In the genomic region with DNA sequence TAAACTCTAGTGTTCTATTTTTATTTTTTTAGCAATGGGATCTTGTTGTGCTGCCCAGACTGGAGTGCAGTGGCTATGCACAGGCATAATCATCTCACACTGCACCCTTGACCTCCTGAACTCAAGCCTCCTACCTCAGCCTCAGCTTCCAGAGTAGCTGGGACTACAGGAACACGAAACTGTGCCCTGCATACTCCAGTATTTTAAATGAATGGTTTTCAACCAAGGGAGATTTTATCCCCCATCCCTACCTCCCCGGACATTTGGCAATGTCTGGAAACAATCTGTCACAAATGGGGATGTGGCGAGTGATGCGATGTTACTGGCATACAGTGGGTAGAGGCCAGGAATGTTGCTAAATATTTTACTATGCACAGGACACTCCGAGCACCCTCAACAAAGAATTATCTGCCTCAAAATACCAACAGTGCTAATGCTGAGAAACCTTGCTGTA, we compare ENCODE assay signal across 10 cellular contexts. TPM values are rescaled to one million over a fixed set of nuclear protein-coding genes. Genes with fewer than 3 reads are reported as not detected.
DNase-seq lines count a peak whose midpoint lies in the region; ATAC-seq, FAIRE-seq and TF ChIP-seq lines count a peak whose summit lies in the region.
"Had no signal": no experiment of that assay in that cellular context is flagged by ENCODE, and none has a peak within 500 bp of the region (broad histone marks: within the 10 kb centered on the region; RNA-seq: fewer than 3 reads in every experiment).

No MANE protein-coding gene starts in this region.

- H3K4me1 ChIP-seq in A673 (ENCODE audit: insufficient read depth, low read length, poor library complexity, severe bottlenecking): peaks cover 26% of the 10 kb centered on the region

- intact Hi-C loops in A673 (cut with micrococcal nuclease; ENCODE audit: unreplicated experiment): loop anchor here (5.0 to 10.0 kb wide), 2 partner anchors 56 to 773 kb away; partner anchors contain the start of genes NPFF and TARBP2

- H3K27ac Mint-ChIP-seq in T-helper 17 cell: no peak overlapping the region

- peaks cover 45% of the 10 kb centered on the region for H3K36me3 ChIP-seq in A673 (ENCODE audit: insufficient read depth, low read length, poor library complexity, severe bottlenecking)

- TF ChIP-seq CTCF in A673 (conservative IDR thresholded peaks at IDR 0.05; ENCODE audit: low read depth, low read length): no peak
- TF ChIP-seq CTCF in WI38 (IDR thresholded peaks at IDR 0.05; ENCODE audit: low read depth, low read length): no peak

- peak overlapping the region; percentile 98 for H3K27ac ChIP-seq in A673 (ENCODE audit: low read depth, low read length, poor library complexity, severe bottlenecking)

- POLR2A ChIA-PET in A673 (lab: Charles Lee; ENCODE audit: low non-redundant PET): no interaction called here

- no peaks in the 10 kb centered on the region for H3K9me3 ChIP-seq in A673 (ENCODE audit: low read depth, low read length, poor library complexity, severe bottlenecking)
- H3K9me3 ChIP-seq in T-helper 17 cell (ENCODE audit: control insufficient read depth, low read length, poor library complexity, severe bottlenecking): peaks cover 5% of the 10 kb centered on the region

- no TSS peak for BruUV-seq in A673 (replicated peaks; lab: Mats Ljungman, UMichigan)

- H3K27me3 Mint-ChIP-seq in T-helper 17 cell: no peaks in the 10 kb centered on the region
- H3K27me3 Mint-ChIP-seq: IgD-negative memory B cell had no signal

- H3K27me3 ChIP-seq in A673 (replicated peaks; ENCODE audit: insufficient read depth, low read depth, low read length, poor library complexity): no peaks in the 10 kb centered on the region

- peaks cover 5% of the 10 kb centered on the region for H3K36me3 Mint-ChIP-seq in T-helper 17 cell (ENCODE audit: low read depth)

- no peak for DNase-seq in A673 (ENCODE audit: low spot score)
- no peak for DNase-seq in GM12892 (ENCODE audit: insufficient read length)
- DNase-seq in kidney tubule cell (ENCODE audit: low spot score): peak; percentile 65
- no peak for DNase-seq in T-helper 17 cell
- no peak for DNase-seq in NCI-H1694 treated with DMSO at 0.1 percent for 48 hours (lab: John Stamatoyannopoulos, UW)
- no peak for DNase-seq in activated gamma-delta T cell treated with Interleukin-2 at 50 U/mL for 16 hours
- DNase-seq: activated T-cell treated with anti-CD3 and anti-CD28 coated beads for 4 hours had no signal

- H3K4me3 ChIP-seq in A673 (ENCODE audit: low read depth, low read length, poor library complexity, severe bottlenecking) (peak overlapping the region; percentile 73), WI38 (ENCODE audit: low read depth, low read length) (peak overlapping the region; percentile 98)

- ATAC-seq in T-helper 17 cell: no peak
- no peak for ATAC-seq in HG02588 (IDR thresholded peaks at IDR 0.05; ENCODE audit: unreplicated experiment)

- no peak for FAIRE-seq in GM12892 (lab: Jason Lieb, UNC)

- no peak overlapping the region for H3K4me3 Mint-ChIP-seq in T-helper 17 cell

- CTCF ChIA-PET in A673 (lab: Charles Lee): no interaction called here

- peak; percentile 43; the same call in 1 of the 2 replicates for TF ChIP-seq POLR2A in GM12892 (IDR thresholded peaks at IDR 0.05; ENCODE audit: low read depth, low read length)

- H3K4me1 Mint-ChIP-seq in T-helper 17 cell: peaks cover 41% of the 10 kb centered on the region

RNA-seq across cellular contexts. Expression of gene CBX5, which starts 2.1 kb away (rescaled TPM):
- 235 and 254 TPM in 2 replicates for total RNA-seq in A673 (2021)
- polyA plus RNA-seq in GM12892 (2012; ENCODE audit: missing spikeins): 57.7 TPM
- total RNA-seq in T-helper 17 cell: 10 to 100 TPM; 31.1 to 34.9 TPM

RNA-seq across cellular contexts. Expression of gene HNRNPA1, which starts 2.7 kb away (rescaled TPM):
- total RNA-seq in A673 (2021): 1,763 and 1,764 TPM in 2 replicates
- polyA plus RNA-seq in GM12892 (2012; ENCODE audit: missing spikeins): 1,882 TPM
- total RNA-seq in T-helper 17 cell: 1,000 to 10,000 TPM; 1,531 to 1,582 TPM

RNA-seq across cellular contexts. Expression of gene NFE2, which starts 23.0 kb away (rescaled TPM):
- not detected in 2 replicates for total RNA-seq in A673 (2021)
- 0.28 TPM for polyA plus RNA-seq in GM12892 (2012; ENCODE audit: missing spikeins)
- 10 to 100 TPM in 1 of 2 donors, 1 to 10 TPM in 1; 2.5 to 26.4 TPM for total RNA-seq in T-helper 17 cell

RNA-seq across cellular contexts. Expression of gene COPZ1, which starts 47.1 kb away (rescaled TPM):
- 169 and 187 TPM in 2 replicates for total RNA-seq in A673 (2021)
- 175 TPM for polyA plus RNA-seq in GM12892 (2012; ENCODE audit: missing spikeins)
- total RNA-seq in T-helper 17 cell: 10 to 100 TPM; 58.6 to 63.3 TPM
